In genomic region chr3:120498947-120499346, GRCh38 we compare ENCODE assay signal across 12 cellular contexts. TPM values are rescaled to one million over a fixed set of nuclear protein-coding genes. Genes with fewer than 3 reads are reported as not detected.
DNase-seq lines count a peak whose midpoint lies in the region; ATAC-seq and TF ChIP-seq lines count a peak whose summit lies in the region.
"Had no signal": no experiment of that assay in that cellular context is flagged by ENCODE, and none has a peak within 500 bp of the region (broad histone marks: within the 10 kb centered on the region; RNA-seq: fewer than 3 reads in every experiment).

No MANE protein-coding gene starts in this region.

- H3F3A ChIP-seq in smooth muscle cell (ENCODE audit: low read depth), result peaks cover 16% of the 10 kb centered on the region

- H3K79me2 ChIP-seq in smooth muscle cell (ENCODE audit: low read depth), result no peaks in the 10 kb centered on the region

- H3K9me3 ChIP-seq in right cardiac atrium (ENCODE audit: control insufficient read depth, low read length) (no peaks in the 10 kb centered on the region), smooth muscle cell (replicated peaks; ENCODE audit: low read depth) (no peaks in the 10 kb centered on the region)
- H3K9me3 ChIP-seq: thyroid gland had no signal

- no peaks in the 10 kb centered on the region for H3K27me3 ChIP-seq in right cardiac atrium (ENCODE audit: control insufficient read depth, insufficient read depth)
- H3K27me3 ChIP-seq in smooth muscle cell (ENCODE audit: low read depth), result no peaks in the 10 kb centered on the region
- H3K27me3 ChIP-seq: thyroid gland had no signal

- no peaks in the 10 kb centered on the region for H3K36me3 ChIP-seq in smooth muscle cell (ENCODE audit: low read depth)
- H3K36me3 ChIP-seq: thyroid gland had no signal

- ATAC-seq in right cardiac atrium, result peak; percentile 71 to 74
- ATAC-seq in HG02884 (IDR thresholded peaks at IDR 0.05; ENCODE audit: unreplicated experiment), result no peak
- ATAC-seq in HG02798 (IDR thresholded peaks at IDR 0.05; ENCODE audit: poor library complexity, unreplicated experiment), result no peak
- ATAC-seq: GM12878 had no signal

- H3K27ac ChIP-seq in right cardiac atrium (ENCODE audit: low read length) (no peak overlapping the region), smooth muscle cell (ENCODE audit: low read depth) (peak overlapping the region; percentile 84)
- H3K27ac ChIP-seq: thyroid gland had no signal

- in situ Hi-C loops in astrocyte of the cerebellum (cut with HindIII; ENCODE audit: low sequenced_read_pairs), result no loop called here

- intact Hi-C loops in right cardiac atrium (cut with DNase I), result loop anchor here in 1 of 4 donors (5.0 kb wide), 1 partner anchor 47 kb away; the partner anchor contains the start of gene FSTL1

- no peaks in the 10 kb centered on the region for H4K20me1 ChIP-seq in smooth muscle cell (ENCODE audit: low read depth)

- H3K4me3 ChIP-seq in astrocyte of the cerebellum (ENCODE audit: low read depth, low read length) (no peak overlapping the region), right cardiac atrium (ENCODE audit: low read length) (no peak overlapping the region), smooth muscle cell (no peak overlapping the region)
- H3K4me3 ChIP-seq: GM12878, thyroid gland had no signal

- H3K4me1 ChIP-seq in right cardiac atrium (ENCODE audit: control insufficient read depth, insufficient read depth, low read length), result no peaks in the 10 kb centered on the region
- H3K4me1 ChIP-seq in smooth muscle cell (ENCODE audit: low read depth), result peaks cover 39% of the 10 kb centered on the region

- H3K4me2 ChIP-seq in smooth muscle cell, result peak overlapping the region; percentile 37

- TF ChIP-seq CTCF in astrocyte of the cerebellum (IDR thresholded peaks at IDR 0.05; ENCODE audit: low read depth, low read length, missing control alignments) (no peak), smooth muscle cell (IDR thresholded peaks at IDR 0.05; ENCODE audit: borderline replicate concordance, insufficient read depth, poor library complexity, severe bottlenecking) (no peak)

- H2AFZ ChIP-seq in smooth muscle cell (ENCODE audit: low read depth), result no peak overlapping the region

- H3K9ac ChIP-seq in smooth muscle cell (ENCODE audit: low read depth), result no peak overlapping the region

- DNase-seq in H4 (ENCODE audit: low spot score) (peak; percentile 86), astrocyte of the cerebellum (ENCODE audit: low read depth) (peak; percentile 94), right cardiac atrium (no peak), smooth muscle cell (lab: John Stamatoyannopoulos, UW; ENCODE audit: unreplicated experiment) (no peak), NCI-H510A treated with DMSO at 0.1 percent for 48 hours (lab: John Stamatoyannopoulos, UW) (no peak)
- DNase-seq in activated CD4-positive, CD25-positive, alpha-beta regulatory T cell (lab: John Stamatoyannopoulos, UW), result no peak
- DNase-seq: effector CD8-positive, alpha-beta T cell; retina; thyroid gland had no signal

RNA-seq across cellular contexts. Expression of gene FSTL1, which starts 48.2 kb away (rescaled TPM):
- 290 and 316 TPM in 2 replicates for total RNA-seq in H4 (2014; rRNA removed; shearing (Covaris generic))
- total RNA-seq in right cardiac atrium (100 to 1,000 TPM; 341 to 735 (median 465) TPM), smooth muscle cell (630 and 783 TPM in 2 replicates)
- polyA plus RNA-seq in right cardiac atrium (134 TPM), smooth muscle cell (367 and 562 TPM in 2 replicates)

Comparison
In these comparisons a context has a peak if more than half of its experiments do, and no peak if none do; other contexts are left out.
1. DNase-seq: peak in H4 (single experiment) and astrocyte of the cerebellum (single experiment); none in right cardiac atrium (0 of 3), smooth muscle cell (single experiment), activated CD4-positive, CD25-positive, alpha-beta regulatory T cell (0 of 4) and NCI-H510A treated with DMSO at 0.1 percent for 48 hours (single experiment).
2. ATAC-seq: peak in right cardiac atrium (2 of 2); none in HG02884 (single experiment) and HG02798 (single experiment).